ENCODE assay signal across 1 cellular context in the genomic region with DNA sequence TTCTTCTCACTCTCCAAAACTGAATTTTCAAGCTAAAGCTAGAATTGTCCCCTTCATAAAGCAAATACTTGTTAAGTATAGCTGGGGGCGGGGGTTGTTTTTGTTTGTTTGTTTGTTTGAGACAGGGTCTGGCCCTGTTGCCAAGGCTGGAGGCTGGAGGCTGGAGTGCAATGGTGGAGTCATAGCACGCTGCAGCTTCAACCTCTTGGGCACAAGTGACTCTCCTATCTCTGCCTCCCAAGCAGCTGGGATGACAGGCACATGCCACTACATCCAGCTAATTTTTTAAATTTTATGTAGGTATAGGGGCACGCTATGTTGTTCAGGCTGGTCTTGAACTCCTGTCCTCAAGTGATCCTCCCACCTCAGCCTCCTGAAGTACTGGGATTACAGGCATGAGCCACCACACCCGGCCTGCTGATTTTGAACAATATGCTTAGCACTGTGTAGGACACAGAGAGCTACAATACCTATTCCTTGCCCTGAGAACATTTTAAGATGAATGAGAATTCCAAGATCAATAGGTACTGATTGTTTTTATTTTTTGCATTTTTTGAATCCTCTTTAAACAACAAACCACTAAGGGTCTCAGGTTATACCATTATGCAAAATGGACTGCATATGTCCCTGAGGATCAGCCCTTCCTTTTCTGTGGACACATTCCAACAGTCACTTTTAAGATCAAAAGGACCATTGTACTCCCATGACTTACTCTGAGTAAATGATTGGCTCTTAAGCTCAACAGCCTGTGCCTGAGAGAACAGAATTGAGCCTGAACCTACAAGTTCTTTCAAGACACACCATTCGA.
TF ChIP-seq lines count a peak whose summit lies in the region.

No MANE protein-coding gene starts in this region.

TF ChIP-seq in HepG2, 621 proteins besides CTCF, POLR2A, EP300 and RAD21:
- TF ChIP-seq REL (CRISPR knock-in tag; conservative IDR thresholded peaks at IDR 0.05) (no peak), KAT7 (CRISPR knock-in tag; IDR thresholded peaks at IDR 0.05; ENCODE audit: borderline replicate concordance) (no peak), TP53 (CRISPR knock-in tag; conservative IDR thresholded peaks at IDR 0.05) (no peak), JDP2 (CRISPR knock-in tag; IDR thresholded peaks at IDR 0.05; ENCODE audit: borderline replicate concordance) (no peak), TSC22D2 (CRISPR knock-in tag; IDR thresholded peaks at IDR 0.05; ENCODE audit: borderline replicate concordance) (no peak), ZNF496 (CRISPR knock-in tag; IDR thresholded peaks at IDR 0.05; ENCODE audit: insufficient replicate concordance) (no peak), ZNF552 (CRISPR knock-in tag; IDR thresholded peaks at IDR 0.05; ENCODE audit: borderline replicate concordance) (no peak), SOX5 (CRISPR knock-in tag; IDR thresholded peaks at IDR 0.05; ENCODE audit: borderline replicate concordance) (peak; percentile 50; the same call in 1 of the 2 replicates), TEAD3 (CRISPR knock-in tag; optimal IDR thresholded peaks at IDR 0.05; ENCODE audit: borderline replicate concordance) (peak; percentile 87), TCF7 (IDR thresholded peaks at IDR 0.05; ENCODE audit: low read depth) (0 out of 2 replicates have a peak, but pooled peaks have one; percentile 13), HCFC1 (IDR thresholded peaks at IDR 0.05; ENCODE audit: low read depth, low read length) (no peak), ZNF446 (CRISPR knock-in tag; IDR thresholded peaks at IDR 0.05) (no peak), ZMYM3 (CRISPR knock-in tag; IDR thresholded peaks at IDR 0.05) (no peak), ZNF570 (CRISPR knock-in tag; IDR thresholded peaks at IDR 0.05; ENCODE audit: borderline replicate concordance) (no peak), ZNF484 (CRISPR knock-in tag; IDR thresholded peaks at IDR 0.05; ENCODE audit: borderline replicate concordance, low read depth) (no peak), ZNF644 (CRISPR knock-in tag; IDR thresholded peaks at IDR 0.05; ENCODE audit: low read depth) (0 out of 2 replicates have a peak, but pooled peaks have one; percentile 51), PHF20 (CRISPR knock-in tag; IDR thresholded peaks at IDR 0.05) (no peak), JUN (CRISPR knock-in tag; IDR thresholded peaks at IDR 0.05) (no peak), ZNF674 (CRISPR knock-in tag; IDR thresholded peaks at IDR 0.05; ENCODE audit: low read depth) (no peak), SOX13 (IDR thresholded peaks at IDR 0.05) (no peak), SOX13 (CRISPR knock-in tag; conservative IDR thresholded peaks at IDR 0.05 in 1 of 2, IDR thresholded peaks at IDR 0.05 in 1 of 2) (peak in 1 of 2 experiments; percentile 57; a peak in 1 of 4 replicates), MIER2 (CRISPR knock-in tag; IDR thresholded peaks at IDR 0.05) (0 out of 2 replicates have a peak, but pooled peaks have one; percentile 21), PRPF4 (IDR thresholded peaks at IDR 0.05; ENCODE audit: low read depth, low read length, poor library complexity, severe bottlenecking) (no peak), MBNL3 (CRISPR knock-in tag; conservative IDR thresholded peaks at IDR 0.05) (no peak)
- TF ChIP-seq, protein P1, sequence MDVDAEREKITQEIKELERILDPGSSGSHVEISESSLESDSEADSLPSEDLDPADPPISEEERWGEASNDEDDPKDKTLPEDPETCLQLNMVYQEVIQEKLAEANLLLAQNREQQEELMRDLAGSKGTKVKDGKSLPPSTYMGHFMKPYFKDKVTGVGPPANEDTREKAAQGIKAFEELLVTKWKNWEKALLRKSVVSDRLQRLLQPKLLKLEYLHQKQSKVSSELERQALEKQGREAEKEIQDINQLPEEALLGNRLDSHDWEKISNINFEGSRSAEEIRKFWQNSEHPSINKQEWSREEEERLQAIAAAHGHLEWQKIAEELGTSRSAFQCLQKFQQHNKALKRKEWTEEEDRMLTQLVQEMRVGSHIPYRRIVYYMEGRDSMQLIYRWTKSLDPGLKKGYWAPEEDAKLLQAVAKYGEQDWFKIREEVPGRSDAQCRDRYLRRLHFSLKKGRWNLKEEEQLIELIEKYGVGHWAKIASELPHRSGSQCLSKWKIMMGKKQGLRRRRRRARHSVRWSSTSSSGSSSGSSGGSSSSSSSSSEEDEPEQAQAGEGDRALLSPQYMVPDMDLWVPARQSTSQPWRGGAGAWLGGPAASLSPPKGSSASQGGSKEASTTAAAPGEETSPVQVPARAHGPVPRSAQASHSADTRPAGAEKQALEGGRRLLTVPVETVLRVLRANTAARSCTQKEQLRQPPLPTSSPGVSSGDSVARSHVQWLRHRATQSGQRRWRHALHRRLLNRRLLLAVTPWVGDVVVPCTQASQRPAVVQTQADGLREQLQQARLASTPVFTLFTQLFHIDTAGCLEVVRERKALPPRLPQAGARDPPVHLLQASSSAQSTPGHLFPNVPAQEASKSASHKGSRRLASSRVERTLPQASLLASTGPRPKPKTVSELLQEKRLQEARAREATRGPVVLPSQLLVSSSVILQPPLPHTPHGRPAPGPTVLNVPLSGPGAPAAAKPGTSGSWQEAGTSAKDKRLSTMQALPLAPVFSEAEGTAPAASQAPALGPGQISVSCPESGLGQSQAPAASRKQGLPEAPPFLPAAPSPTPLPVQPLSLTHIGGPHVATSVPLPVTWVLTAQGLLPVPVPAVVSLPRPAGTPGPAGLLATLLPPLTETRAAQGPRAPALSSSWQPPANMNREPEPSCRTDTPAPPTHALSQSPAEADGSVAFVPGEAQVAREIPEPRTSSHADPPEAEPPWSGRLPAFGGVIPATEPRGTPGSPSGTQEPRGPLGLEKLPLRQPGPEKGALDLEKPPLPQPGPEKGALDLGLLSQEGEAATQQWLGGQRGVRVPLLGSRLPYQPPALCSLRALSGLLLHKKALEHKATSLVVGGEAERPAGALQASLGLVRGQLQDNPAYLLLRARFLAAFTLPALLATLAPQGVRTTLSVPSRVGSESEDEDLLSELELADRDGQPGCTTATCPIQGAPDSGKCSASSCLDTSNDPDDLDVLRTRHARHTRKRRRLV (CRISPR knock-in tag; IDR thresholded peaks at IDR 0.05) = no peak
- TF ChIP-seq, protein P2, sequence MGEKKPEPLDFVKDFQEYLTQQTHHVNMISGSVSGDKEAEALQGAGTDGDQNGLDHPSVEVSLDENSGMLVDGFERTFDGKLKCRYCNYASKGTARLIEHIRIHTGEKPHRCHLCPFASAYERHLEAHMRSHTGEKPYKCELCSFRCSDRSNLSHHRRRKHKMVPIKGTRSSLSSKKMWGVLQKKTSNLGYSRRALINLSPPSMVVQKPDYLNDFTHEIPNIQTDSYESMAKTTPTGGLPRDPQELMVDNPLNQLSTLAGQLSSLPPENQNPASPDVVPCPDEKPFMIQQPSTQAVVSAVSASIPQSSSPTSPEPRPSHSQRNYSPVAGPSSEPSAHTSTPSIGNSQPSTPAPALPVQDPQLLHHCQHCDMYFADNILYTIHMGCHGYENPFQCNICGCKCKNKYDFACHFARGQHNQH (CRISPR knock-in tag; IDR thresholded peaks at IDR 0.05) = no peak
- TF ChIP-seq, protein P3, sequence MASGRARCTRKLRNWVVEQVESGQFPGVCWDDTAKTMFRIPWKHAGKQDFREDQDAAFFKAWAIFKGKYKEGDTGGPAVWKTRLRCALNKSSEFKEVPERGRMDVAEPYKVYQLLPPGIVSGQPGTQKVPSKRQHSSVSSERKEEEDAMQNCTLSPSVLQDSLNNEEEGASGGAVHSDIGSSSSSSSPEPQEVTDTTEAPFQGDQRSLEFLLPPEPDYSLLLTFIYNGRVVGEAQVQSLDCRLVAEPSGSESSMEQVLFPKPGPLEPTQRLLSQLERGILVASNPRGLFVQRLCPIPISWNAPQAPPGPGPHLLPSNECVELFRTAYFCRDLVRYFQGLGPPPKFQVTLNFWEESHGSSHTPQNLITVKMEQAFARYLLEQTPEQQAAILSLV (CRISPR knock-in tag; IDR thresholded peaks at IDR 0.05; ENCODE audit: borderline replicate concordance) = no peak
- TF ChIP-seq, protein P4, sequence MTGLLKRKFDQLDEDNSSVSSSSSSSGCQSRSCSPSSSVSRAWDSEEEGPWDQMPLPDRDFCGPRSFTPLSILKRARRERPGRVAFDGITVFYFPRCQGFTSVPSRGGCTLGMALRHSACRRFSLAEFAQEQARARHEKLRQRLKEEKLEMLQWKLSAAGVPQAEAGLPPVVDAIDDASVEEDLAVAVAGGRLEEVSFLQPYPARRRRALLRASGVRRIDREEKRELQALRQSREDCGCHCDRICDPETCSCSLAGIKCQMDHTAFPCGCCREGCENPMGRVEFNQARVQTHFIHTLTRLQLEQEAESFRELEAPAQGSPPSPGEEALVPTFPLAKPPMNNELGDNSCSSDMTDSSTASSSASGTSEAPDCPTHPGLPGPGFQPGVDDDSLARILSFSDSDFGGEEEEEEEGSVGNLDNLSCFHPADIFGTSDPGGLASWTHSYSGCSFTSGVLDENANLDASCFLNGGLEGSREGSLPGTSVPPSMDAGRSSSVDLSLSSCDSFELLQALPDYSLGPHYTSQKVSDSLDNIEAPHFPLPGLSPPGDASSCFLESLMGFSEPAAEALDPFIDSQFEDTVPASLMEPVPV (CRISPR knock-in tag; IDR thresholded peaks at IDR 0.05) = no peak
- TF ChIP-seq, protein P5, sequence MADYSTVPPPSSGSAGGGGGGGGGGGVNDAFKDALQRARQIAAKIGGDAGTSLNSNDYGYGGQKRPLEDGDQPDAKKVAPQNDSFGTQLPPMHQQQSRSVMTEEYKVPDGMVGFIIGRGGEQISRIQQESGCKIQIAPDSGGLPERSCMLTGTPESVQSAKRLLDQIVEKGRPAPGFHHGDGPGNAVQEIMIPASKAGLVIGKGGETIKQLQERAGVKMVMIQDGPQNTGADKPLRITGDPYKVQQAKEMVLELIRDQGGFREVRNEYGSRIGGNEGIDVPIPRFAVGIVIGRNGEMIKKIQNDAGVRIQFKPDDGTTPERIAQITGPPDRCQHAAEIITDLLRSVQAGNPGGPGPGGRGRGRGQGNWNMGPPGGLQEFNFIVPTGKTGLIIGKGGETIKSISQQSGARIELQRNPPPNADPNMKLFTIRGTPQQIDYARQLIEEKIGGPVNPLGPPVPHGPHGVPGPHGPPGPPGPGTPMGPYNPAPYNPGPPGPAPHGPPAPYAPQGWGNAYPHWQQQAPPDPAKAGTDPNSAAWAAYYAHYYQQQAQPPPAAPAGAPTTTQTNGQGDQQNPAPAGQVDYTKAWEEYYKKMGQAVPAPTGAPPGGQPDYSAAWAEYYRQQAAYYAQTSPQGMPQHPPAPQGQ (CRISPR knock-in tag; IDR thresholded peaks at IDR 0.05; ENCODE audit: borderline replicate concordance) = no peak
- TF ChIP-seq, protein P6, sequence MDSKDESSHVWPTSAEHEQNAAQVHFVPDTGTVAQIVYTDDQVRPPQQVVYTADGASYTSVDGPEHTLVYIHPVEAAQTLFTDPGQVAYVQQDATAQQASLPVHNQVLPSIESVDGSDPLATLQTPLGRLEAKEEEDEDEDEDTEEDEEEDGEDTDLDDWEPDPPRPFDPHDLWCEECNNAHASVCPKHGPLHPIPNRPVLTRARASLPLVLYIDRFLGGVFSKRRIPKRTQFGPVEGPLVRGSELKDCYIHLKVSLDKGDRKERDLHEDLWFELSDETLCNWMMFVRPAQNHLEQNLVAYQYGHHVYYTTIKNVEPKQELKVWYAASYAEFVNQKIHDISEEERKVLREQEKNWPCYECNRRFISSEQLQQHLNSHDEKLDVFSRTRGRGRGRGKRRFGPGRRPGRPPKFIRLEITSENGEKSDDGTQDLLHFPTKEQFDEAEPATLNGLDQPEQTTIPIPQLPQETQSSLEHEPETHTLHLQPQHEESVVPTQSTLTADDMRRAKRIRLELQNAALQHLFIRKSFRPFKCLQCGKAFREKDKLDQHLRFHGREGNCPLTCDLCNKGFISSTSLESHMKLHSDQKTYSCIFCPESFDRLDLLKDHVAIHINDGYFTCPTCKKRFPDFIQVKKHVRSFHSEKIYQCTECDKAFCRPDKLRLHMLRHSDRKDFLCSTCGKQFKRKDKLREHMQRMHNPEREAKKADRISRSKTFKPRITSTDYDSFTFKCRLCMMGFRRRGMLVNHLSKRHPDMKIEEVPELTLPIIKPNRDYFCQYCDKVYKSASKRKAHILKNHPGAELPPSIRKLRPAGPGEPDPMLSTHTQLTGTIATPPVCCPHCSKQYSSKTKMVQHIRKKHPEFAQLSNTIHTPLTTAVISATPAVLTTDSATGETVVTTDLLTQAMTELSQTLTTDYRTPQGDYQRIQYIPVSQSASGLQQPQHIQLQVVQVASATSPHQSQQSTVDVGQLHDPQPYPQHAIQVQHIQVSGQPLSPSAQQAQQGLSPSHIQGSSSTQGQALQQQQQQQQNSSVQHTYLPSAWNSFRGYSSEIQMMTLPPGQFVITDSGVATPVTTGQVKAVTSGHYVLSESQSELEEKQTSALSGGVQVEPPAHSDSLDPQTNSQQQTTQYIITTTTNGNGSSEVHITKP (CRISPR knock-in tag; IDR thresholded peaks at IDR 0.05; ENCODE audit: low read depth) = peak; percentile 58; the same call in 1 of the 2 replicates
- TF ChIP-seq, protein P7, sequence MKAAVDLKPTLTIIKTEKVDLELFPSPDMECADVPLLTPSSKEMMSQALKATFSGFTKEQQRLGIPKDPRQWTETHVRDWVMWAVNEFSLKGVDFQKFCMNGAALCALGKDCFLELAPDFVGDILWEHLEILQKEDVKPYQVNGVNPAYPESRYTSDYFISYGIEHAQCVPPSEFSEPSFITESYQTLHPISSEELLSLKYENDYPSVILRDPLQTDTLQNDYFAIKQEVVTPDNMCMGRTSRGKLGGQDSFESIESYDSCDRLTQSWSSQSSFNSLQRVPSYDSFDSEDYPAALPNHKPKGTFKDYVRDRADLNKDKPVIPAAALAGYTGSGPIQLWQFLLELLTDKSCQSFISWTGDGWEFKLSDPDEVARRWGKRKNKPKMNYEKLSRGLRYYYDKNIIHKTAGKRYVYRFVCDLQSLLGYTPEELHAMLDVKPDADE (CRISPR knock-in tag; IDR thresholded peaks at IDR 0.05) = no peak
